Comparison of ENCODE assay signal across 9 cellular contexts in genomic region chr21:43854773-43855633, GRCh38. TPM values are rescaled to one million over a fixed set of nuclear protein-coding genes. Genes with fewer than 3 reads are reported as not detected.
DNase-seq lines count a peak whose midpoint lies in the region; ATAC-seq, FAIRE-seq and TF ChIP-seq lines count a peak whose summit lies in the region.
"Had no signal": no experiment of that assay in that cellular context is flagged by ENCODE, and none has a peak within 500 bp of the region (broad histone marks: within the 10 kb centered on the region; RNA-seq: fewer than 3 reads in every experiment).

No MANE protein-coding gene starts in this region.

- H3K36me3 Mint-ChIP-seq in CD4-positive, CD25-positive, alpha-beta regulatory T cell, result no peaks in the 10 kb centered on the region
- H3K36me3 Mint-ChIP-seq in IgD-negative memory B cell (no peaks in the 10 kb centered on the region), astrocyte (ENCODE audit: low read depth, unreplicated experiment) (no peaks in the 10 kb centered on the region)

- no peak overlapping the region for H2AFZ ChIP-seq in astrocyte (ENCODE audit: low read depth, low read length)
- H2AFZ ChIP-seq in SK-N-SH (ENCODE audit: low read depth), result no peak overlapping the region

- no peak overlapping the region for H3K27ac Mint-ChIP-seq in CD4-positive, CD25-positive, alpha-beta regulatory T cell
- H3K27ac Mint-ChIP-seq in IgD-negative memory B cell, result peak overlapping the region in 2 of 3 donors; percentile 53 to 71
- H3K27ac Mint-ChIP-seq in astrocyte (ENCODE audit: unreplicated experiment), result peak overlapping the region; percentile 18

- H4K20me1 ChIP-seq in astrocyte (ENCODE audit: insufficient read depth, low read length) (no peaks in the 10 kb centered on the region), SK-N-SH (ENCODE audit: insufficient read depth) (no peaks in the 10 kb centered on the region)

- ATAC-seq in CD4-positive, CD25-positive, alpha-beta regulatory T cell (ENCODE audit: low read depth in 2 of 2), result peak; percentile 52 to 62
- ATAC-seq in GM19043 (IDR thresholded peaks at IDR 0.05; ENCODE audit: low read depth, unreplicated experiment), result peak; percentile 77
- ATAC-seq in HG02970 (IDR thresholded peaks at IDR 0.05; ENCODE audit: low FRiP score, unreplicated experiment), result no peak
- ATAC-seq in GM19397 (IDR thresholded peaks at IDR 0.05; ENCODE audit: unreplicated experiment), result no peak

- no peaks in the 10 kb centered on the region for H3K27me3 ChIP-seq in CD4-positive, CD25-positive, alpha-beta regulatory T cell (ENCODE audit: control insufficient read depth, insufficient read depth, low read length)
- peaks cover 5% of the 10 kb centered on the region for H3K27me3 ChIP-seq in astrocyte (ENCODE audit: insufficient read depth, low read length)
- no peaks in the 10 kb centered on the region for H3K27me3 ChIP-seq in SK-N-SH (ENCODE audit: insufficient read depth)

- H3K79me2 ChIP-seq in astrocyte (ENCODE audit: insufficient read depth, low read length), result no peaks in the 10 kb centered on the region
- H3K79me2 ChIP-seq in SK-N-SH (ENCODE audit: insufficient read depth), result no peaks in the 10 kb centered on the region

- no peak overlapping the region for H3K27ac ChIP-seq in CD4-positive, CD25-positive, alpha-beta regulatory T cell (ENCODE audit: insufficient read depth, low read length, poor library complexity, severe bottlenecking)
- H3K27ac ChIP-seq in astrocyte (ENCODE audit: low read depth, low read length) (no peak overlapping the region), SK-N-SH (ENCODE audit: low read depth in 2 of 2, low read length in 1 of 2) (no peak overlapping the region)

- CTCF ChIA-PET in SK-N-SH (lab: Yijun Ruan, JAX), result no interaction called here

- H3K9me3 Mint-ChIP-seq in CD4-positive, CD25-positive, alpha-beta regulatory T cell, result peaks cover 0 to 2% (median 0%) of the 10 kb centered on the region in 7 donors
- H3K9me3 Mint-ChIP-seq in IgD-negative memory B cell (peaks cover 0 to 7% (median 1%) of the 10 kb centered on the region in 3 donors), astrocyte (ENCODE audit: unreplicated experiment) (peaks cover 4% of the 10 kb centered on the region)

- peaks cover 0 to 13% (median 4%) of the 10 kb centered on the region in 4 donors for H3K4me1 Mint-ChIP-seq in CD4-positive, CD25-positive, alpha-beta regulatory T cell
- peaks cover 3 to 13% (median 5%) of the 10 kb centered on the region in 3 donors for H3K4me1 Mint-ChIP-seq in IgD-negative memory B cell
- no peaks in the 10 kb centered on the region for H3K4me1 Mint-ChIP-seq in astrocyte (ENCODE audit: low read depth, unreplicated experiment)

- no peak overlapping the region for H3K4me3 ChIP-seq in CD4-positive, CD25-positive, alpha-beta regulatory T cell (ENCODE audit: low read depth, low read length)
- H3K4me3 ChIP-seq in astrocyte (ENCODE audit: insufficient read depth, low read depth, low read length) (no peak overlapping the region), SK-N-SH (ENCODE audit: low read depth in 2 of 2, low read length in 1 of 2) (no peak overlapping the region)

- no peak for TF ChIP-seq RAD21 in SK-N-SH (IDR thresholded peaks at IDR 0.05; ENCODE audit: low read length)

- 82% methylated on average over 20 of the region's 26 CpGs for WGBS in SK-N-SH (ENCODE audit: low lambda C conversion rate)

- no peak for TF ChIP-seq EP300 in SK-N-SH (IDR thresholded peaks at IDR 0.05; ENCODE audit: borderline replicate concordance in 1 of 2, low read depth in 1 of 2, low read length in 1 of 2)

- H3K4me3 Mint-ChIP-seq in CD4-positive, CD25-positive, alpha-beta regulatory T cell, result no peak overlapping the region
- H3K4me3 Mint-ChIP-seq in IgD-negative memory B cell, result peak overlapping the region in 3 of 4 donors; percentile 28 to 54 (median 32)
- no peak overlapping the region for H3K4me3 Mint-ChIP-seq in astrocyte (ENCODE audit: unreplicated experiment)

- POLR2A ChIA-PET in SK-N-SH (lab: Yijun Ruan, JAX), result no interaction called here

- no peaks in the 10 kb centered on the region for H3K9me2 ChIP-seq in SK-N-SH

- no peak for FAIRE-seq in astrocyte (lab: Jason Lieb, UNC)

- H3K4me1 ChIP-seq in CD4-positive, CD25-positive, alpha-beta regulatory T cell (ENCODE audit: control insufficient read depth, insufficient read depth, low read length, poor library complexity, severe bottlenecking), result no peaks in the 10 kb centered on the region
- H3K4me1 ChIP-seq in astrocyte (ENCODE audit: insufficient read depth, low read length), result no peaks in the 10 kb centered on the region
- peaks cover 0 to 2% of the 10 kb centered on the region in 2 experiments; a peak in 1 of 4 replicates for H3K4me1 ChIP-seq in SK-N-SH (ENCODE audit: control insufficient read depth in 1 of 2, insufficient read depth in 2 of 2, low read depth in 1 of 2, low read length in 1 of 2)

- H3K9ac ChIP-seq in astrocyte (ENCODE audit: low read length), result no peak overlapping the region
- H3K9ac ChIP-seq in SK-N-SH, result no peak overlapping the region

- peaks cover 5% of the 10 kb centered on the region for H3K27me3 Mint-ChIP-seq in CD4-positive, CD25-positive, alpha-beta regulatory T cell
- H3K27me3 Mint-ChIP-seq in IgD-negative memory B cell (peaks cover 6% of the 10 kb centered on the region), astrocyte (ENCODE audit: low read depth, unreplicated experiment) (peaks cover 18% of the 10 kb centered on the region)

- no peak for TF ChIP-seq CTCF in astrocyte (IDR thresholded peaks at IDR 0.05; ENCODE audit: insufficient read depth, low read depth, low read length)
- no peak for TF ChIP-seq CTCF in SK-N-SH (IDR thresholded peaks at IDR 0.05)

- H3K4me2 ChIP-seq in astrocyte (ENCODE audit: low read length) (no peak overlapping the region), SK-N-SH (no peak overlapping the region)

- H3K36me3 ChIP-seq in CD4-positive, CD25-positive, alpha-beta regulatory T cell (ENCODE audit: control insufficient read depth, insufficient read depth, low read length), result no peaks in the 10 kb centered on the region
- H3K36me3 ChIP-seq in astrocyte (ENCODE audit: insufficient read depth, low read length) (no peaks in the 10 kb centered on the region), SK-N-SH (replicated peaks in 1 of 2; ENCODE audit: control insufficient read depth in 1 of 2, insufficient read depth in 2 of 2, low read length in 1 of 2) (no peaks in the 10 kb centered on the region)

- no peaks in the 10 kb centered on the region for H3F3A ChIP-seq in SK-N-SH (replicated peaks; ENCODE audit: insufficient read depth)

- H3K9me3 ChIP-seq in CD4-positive, CD25-positive, alpha-beta regulatory T cell (ENCODE audit: control insufficient read depth in 2 of 2, low read length in 2 of 2), result no peaks in the 10 kb centered on the region
- H3K9me3 ChIP-seq in astrocyte (ENCODE audit: insufficient read depth, low read depth, low read length) (no peaks in the 10 kb centered on the region), SK-N-SH (no peaks in the 10 kb centered on the region)

- peak in 1 of 3 donors; percentile 95 for DNase-seq in CD4-positive, CD25-positive, alpha-beta regulatory T cell
- no peak for DNase-seq in astrocyte (ENCODE audit: low read depth)
- no peak for DNase-seq in SK-N-SH
- DNase-seq in activated gamma-delta T cell treated with Interleukin-2 at 50 U/mL for 16 hours, result no peak
- DNase-seq: hypothalamus had no signal

TF ChIP-seq in SK-N-SH, 30 proteins besides CTCF, POLR2A, EP300 and RAD21:
- TF ChIP-seq RCOR1 (IDR thresholded peaks at IDR 0.05; ENCODE audit: low read length) (no peak), CHD2 (IDR thresholded peaks at IDR 0.05; ENCODE audit: low read length, partially characterized antibody) (no peak), IRF3 (IDR thresholded peaks at IDR 0.05; ENCODE audit: low read depth, low read length) (no peak), NFIC (IDR thresholded peaks at IDR 0.05; ENCODE audit: borderline replicate concordance) (no peak), FOXJ3 (CRISPR knock-in tag; IDR thresholded peaks at IDR 0.05) (no peak), RFX5 (IDR thresholded peaks at IDR 0.05; ENCODE audit: low read length) (no peak), SIN3A (IDR thresholded peaks at IDR 0.05; ENCODE audit: borderline replicate concordance, low read depth, low read length) (no peak)

RNA-seq across cellular contexts. Expression of gene AGPAT3, which starts 10.0 kb away (rescaled TPM):
- 67.8 TPM for total RNA-seq in CD4-positive, CD25-positive, alpha-beta regulatory T cell
- polyA plus RNA-seq in CD4-positive, CD25-positive, alpha-beta regulatory T cell, result 10 to 100 TPM; 13.3 to 19.8 (median 17.4) TPM
- polyA plus RNA-seq in IgD-negative memory B cell (8.8 TPM), SK-N-SH (2012; rRNA removed) (35.3 and 40.0 TPM in 2 replicates)
- 34.7 and 35.6 TPM in 2 replicates for total RNA-seq in astrocyte
- polyA plus RNA-seq in SK-N-SH (2012; cell fraction: cytosol; rRNA removed), result 23.8 and 31.4 TPM in 2 replicates
- 48.1 and 49.4 TPM in 2 replicates for polyA plus RNA-seq in SK-N-SH (2012; cell fraction: nucleus; rRNA removed)

Comparison
In these comparisons a context has a peak if more than half of its experiments do, and no peak if none do; other contexts are left out.
1. ATAC-seq: peak in CD4-positive, CD25-positive, alpha-beta regulatory T cell (2 of 2) and GM19043 (single experiment); none in HG02970 (single experiment) and GM19397 (single experiment).
2. H3K27ac Mint-ChIP-seq: peak in IgD-negative memory B cell (2 of 3) and astrocyte (single experiment); none in CD4-positive, CD25-positive, alpha-beta regulatory T cell (0 of 3).
3. H3K4me3 Mint-ChIP-seq: peak in IgD-negative memory B cell (3 of 4); none in CD4-positive, CD25-positive, alpha-beta regulatory T cell (0 of 4) and astrocyte (single experiment).